1 cellular context compared by ENCODE assay signal in the genomic region with DNA sequence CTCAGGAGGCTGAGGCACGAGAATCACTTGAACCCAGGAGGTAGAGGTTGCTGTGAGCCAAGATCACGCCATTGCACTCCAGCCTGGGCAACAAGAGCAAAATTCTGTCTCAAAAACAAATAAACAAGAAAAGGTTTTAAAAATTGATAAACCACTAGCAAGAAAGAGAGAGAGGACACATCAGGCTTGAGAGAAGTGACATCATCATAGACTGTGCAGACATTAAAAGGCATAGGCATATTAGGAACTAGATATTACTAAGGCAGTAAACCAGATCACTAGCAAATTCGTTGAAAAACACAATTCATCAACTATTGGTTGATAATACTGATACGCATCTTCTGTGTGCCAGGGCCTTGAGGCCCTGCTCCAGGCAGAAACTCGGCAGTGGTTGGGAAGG.
TF ChIP-seq lines count a peak whose summit lies in the region.

No MANE protein-coding gene starts in this region.

TF ChIP-seq in HEK293, 187 proteins besides CTCF, POLR2A, EP300 and RAD21 (continued from another document):
- TF ChIP-seq, protein P1, sequence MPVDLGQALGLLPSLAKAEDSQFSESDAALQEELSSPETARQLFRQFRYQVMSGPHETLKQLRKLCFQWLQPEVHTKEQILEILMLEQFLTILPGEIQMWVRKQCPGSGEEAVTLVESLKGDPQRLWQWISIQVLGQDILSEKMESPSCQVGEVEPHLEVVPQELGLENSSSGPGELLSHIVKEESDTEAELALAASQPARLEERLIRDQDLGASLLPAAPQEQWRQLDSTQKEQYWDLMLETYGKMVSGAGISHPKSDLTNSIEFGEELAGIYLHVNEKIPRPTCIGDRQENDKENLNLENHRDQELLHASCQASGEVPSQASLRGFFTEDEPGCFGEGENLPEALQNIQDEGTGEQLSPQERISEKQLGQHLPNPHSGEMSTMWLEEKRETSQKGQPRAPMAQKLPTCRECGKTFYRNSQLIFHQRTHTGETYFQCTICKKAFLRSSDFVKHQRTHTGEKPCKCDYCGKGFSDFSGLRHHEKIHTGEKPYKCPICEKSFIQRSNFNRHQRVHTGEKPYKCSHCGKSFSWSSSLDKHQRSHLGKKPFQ (tag by site-specific recombination; IDR thresholded peaks at IDR 0.05) = no peak
- TF ChIP-seq ZNF529 (tag by site-specific recombination; IDR thresholded peaks at IDR 0.05; ENCODE audit: insufficient replicate concordance) = no peak
- TF ChIP-seq ZNF2 (tag by site-specific recombination; IDR thresholded peaks at IDR 0.05) = no peak
- TF ChIP-seq ZNF433 (tag by site-specific recombination; IDR thresholded peaks at IDR 0.05; ENCODE audit: low read depth) = no peak
- peak; percentile 59 for TF ChIP-seq ZBTB17 (tag by site-specific recombination; IDR thresholded peaks at IDR 0.05)
- TF ChIP-seq, protein P2, sequence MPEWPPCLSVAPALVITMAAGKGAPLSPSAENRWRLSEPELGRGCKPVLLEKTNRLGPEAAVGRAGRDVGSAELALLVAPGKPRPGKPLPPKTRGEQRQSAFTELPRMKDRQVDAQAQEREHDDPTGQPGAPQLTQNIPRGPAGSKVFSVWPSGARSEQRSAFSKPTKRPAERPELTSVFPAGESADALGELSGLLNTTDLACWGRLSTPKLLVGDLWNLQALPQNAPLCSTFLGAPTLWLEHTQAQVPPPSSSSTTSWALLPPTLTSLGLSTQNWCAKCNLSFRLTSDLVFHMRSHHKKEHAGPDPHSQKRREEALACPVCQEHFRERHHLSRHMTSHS (tag by site-specific recombination; IDR thresholded peaks at IDR 0.05) = no peak
- TF ChIP-seq ZNF341 (tag by site-specific recombination; IDR thresholded peaks at IDR 0.05; ENCODE audit: low read depth) = no peak
- TF ChIP-seq, protein P3, sequence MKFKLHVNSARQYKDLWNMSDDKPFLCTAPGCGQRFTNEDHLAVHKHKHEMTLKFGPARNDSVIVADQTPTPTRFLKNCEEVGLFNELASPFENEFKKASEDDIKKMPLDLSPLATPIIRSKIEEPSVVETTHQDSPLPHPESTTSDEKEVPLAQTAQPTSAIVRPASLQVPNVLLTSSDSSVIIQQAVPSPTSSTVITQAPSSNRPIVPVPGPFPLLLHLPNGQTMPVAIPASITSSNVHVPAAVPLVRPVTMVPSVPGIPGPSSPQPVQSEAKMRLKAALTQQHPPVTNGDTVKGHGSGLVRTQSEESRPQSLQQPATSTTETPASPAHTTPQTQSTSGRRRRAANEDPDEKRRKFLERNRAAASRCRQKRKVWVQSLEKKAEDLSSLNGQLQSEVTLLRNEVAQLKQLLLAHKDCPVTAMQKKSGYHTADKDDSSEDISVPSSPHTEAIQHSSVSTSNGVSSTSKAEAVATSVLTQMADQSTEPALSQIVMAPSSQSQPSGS (tag by site-specific recombination; IDR thresholded peaks at IDR 0.05; ENCODE audit: low read depth) = peak; percentile 70; the same call in 1 of the 2 replicates
- no peak for TF ChIP-seq HOXA7 (CRISPR knock-in tag; IDR thresholded peaks at IDR 0.05; ENCODE audit: borderline replicate concordance)
- TF ChIP-seq ZNF76 (tag by site-specific recombination; IDR thresholded peaks at IDR 0.05; ENCODE audit: borderline replicate concordance, low read depth) = no peak
- TF ChIP-seq ZFHX2 (tag by site-specific recombination; conservative IDR thresholded peaks at IDR 0.05) = no peak
- no peak for TF ChIP-seq ZFP37 (tag by site-specific recombination; IDR thresholded peaks at IDR 0.05)
- TF ChIP-seq, protein P4, sequence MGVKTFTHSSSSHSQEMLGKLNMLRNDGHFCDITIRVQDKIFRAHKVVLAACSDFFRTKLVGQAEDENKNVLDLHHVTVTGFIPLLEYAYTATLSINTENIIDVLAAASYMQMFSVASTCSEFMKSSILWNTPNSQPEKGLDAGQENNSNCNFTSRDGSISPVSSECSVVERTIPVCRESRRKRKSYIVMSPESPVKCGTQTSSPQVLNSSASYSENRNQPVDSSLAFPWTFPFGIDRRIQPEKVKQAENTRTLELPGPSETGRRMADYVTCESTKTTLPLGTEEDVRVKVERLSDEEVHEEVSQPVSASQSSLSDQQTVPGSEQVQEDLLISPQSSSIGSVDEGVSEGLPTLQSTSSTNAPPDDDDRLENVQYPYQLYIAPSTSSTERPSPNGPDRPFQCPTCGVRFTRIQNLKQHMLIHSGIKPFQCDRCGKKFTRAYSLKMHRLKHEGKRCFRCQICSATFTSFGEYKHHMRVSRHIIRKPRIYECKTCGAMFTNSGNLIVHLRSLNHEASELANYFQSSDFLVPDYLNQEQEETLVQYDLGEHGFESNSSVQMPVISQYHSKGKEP (tag by site-specific recombination; IDR thresholded peaks at IDR 0.05) = no peak
- TF ChIP-seq ZNF175 (tag by site-specific recombination; IDR thresholded peaks at IDR 0.05) = no peak
